Comparison of ENCODE assay signal across 7 cellular contexts in genomic region chr1:207698822-207699483, GRCh38. TPM values are rescaled to one million over a fixed set of nuclear protein-coding genes. Genes with fewer than 3 reads are reported as not detected.
DNase-seq lines count a peak whose midpoint lies in the region; ATAC-seq, FAIRE-seq and TF ChIP-seq lines count a peak whose summit lies in the region.

No MANE protein-coding gene starts in this region.

- CTCF ChIA-PET in HepG2 (lab: Yijun Ruan, JAX; ENCODE audit: low intra/inter-chr PET ratio, low total read pairs): interaction anchor here (2.0 kb wide), 1 partner anchor 119 kb away, joined by 6 read pairs; no protein-coding TSS in a partner anchor

- WGBS in HepG2 (ENCODE audit: low lambda C conversion rate): 28% methylated on average over 4 of the region's 4 CpGs

- H3K36me3 ChIP-seq in Loucy (ENCODE audit: insufficient read depth, low read length) (no peaks in the 10 kb centered on the region), HepG2 (replicated peaks in 1 of 2; ENCODE audit: control insufficient read depth in 1 of 2, insufficient read depth in 2 of 2, low read length in 2 of 2) (no peaks in the 10 kb centered on the region)

- H3K9me2 ChIP-seq in Loucy (replicated peaks; ENCODE audit: low read depth, low read length): no peaks in the 10 kb centered on the region

- H3K4me3 ChIP-seq in Loucy (ENCODE audit: low read length, poor library complexity, severe bottlenecking) (no peak overlapping the region), cardiac fibroblast (replicated peaks in 1 of 2; ENCODE audit: low read depth in 2 of 2, low read length in 2 of 2) (no peak overlapping the region), HepG2 (replicated peaks in 1 of 3; ENCODE audit: insufficient read depth in 1 of 3, low read depth in 2 of 3, low read length in 3 of 3) (no peak overlapping the region)

- no peak for TF ChIP-seq POLR2A in HepG2 (IDR thresholded peaks at IDR 0.05; ENCODE audit: insufficient read depth in 1 of 2, low read depth in 2 of 2, low read length in 2 of 2)

- POLR2A ChIA-PET in HepG2 (lab: Yijun Ruan, JAX): no interaction called here

- H3K4me2 ChIP-seq in Loucy (ENCODE audit: low read depth, low read length, poor library complexity, severe bottlenecking): no peak overlapping the region
- no peak overlapping the region for H3K4me2 ChIP-seq in HepG2 (ENCODE audit: low read depth, low read length)

- TF ChIP-seq RAD21 in HepG2 (CRISPR knock-in tag; IDR thresholded peaks at IDR 0.05): no peak; the same call in 1 of the 2 replicates

- H3K9me3 ChIP-seq in Loucy (ENCODE audit: insufficient read depth, low read depth, low read length): no peaks in the 10 kb centered on the region
- H3K9me3 ChIP-seq in HepG2 (ENCODE audit: low read length): no peaks in the 10 kb centered on the region

- peak; percentile 93 for ATAC-seq in HepG2

- intact Hi-C loops in HepG2 (cut with micrococcal nuclease; ENCODE audit: unreplicated experiment): loop anchor here (2.0 kb wide), 1 partner anchor 78 kb away; no protein-coding TSS in a partner anchor

- BruUV-seq in HepG2 (replicated peaks; lab: Mats Ljungman, UMichigan): no TSS peak

- H3K27ac ChIP-seq in HepG2 (ENCODE audit: extremely low read length, insufficient read depth, low read length): no peak overlapping the region

- H2AFZ ChIP-seq in Loucy (ENCODE audit: low read length) (no peak overlapping the region), HepG2 (ENCODE audit: low read length) (no peak overlapping the region)

- in situ Hi-C loops in HepG2 (cut with HindIII; ENCODE audit: extremely low pct_ligation_motif_present, low pct_unique_long_range_greater_than_20kb): no loop called here

- peak; percentile 72 for DNase-seq in ELF-1 (ENCODE audit: low read depth, low spot score)
- DNase-seq in SKM-1 treated with dmso at 0.1 percent for 144 hours (lab: John Stamatoyannopoulos, UW; ENCODE audit: unreplicated experiment): peak; percentile 45
- DNase-seq in cardiac fibroblast (ENCODE audit: low read depth in 2 of 2): peak; percentile 68 to 75
- DNase-seq in HepG2 (ENCODE audit: low spot score): peak; percentile 44
- peak; percentile 68 for DNase-seq in stimulated activated CD8-positive, alpha-beta memory T cell treated with anti-CD3 and anti-CD28 coated beads, Interleukin-4, amount 100 ng/mL, for 48 hours
- DNase-seq in HuH-7.5 (ENCODE audit: low spot score): no peak

- no peaks in the 10 kb centered on the region for H3K79me2 ChIP-seq in Loucy (ENCODE audit: insufficient read depth, low read length)
- no peaks in the 10 kb centered on the region for H3K79me2 ChIP-seq in HepG2 (ENCODE audit: insufficient read depth, low read length)

- H3F3A ChIP-seq in Loucy (ENCODE audit: low read depth): no peaks in the 10 kb centered on the region

- no peak for TF ChIP-seq EP300 in HepG2 (IDR thresholded peaks at IDR 0.05; ENCODE audit: low read depth in 2 of 2, low read length in 2 of 2)
- no peak for TF ChIP-seq EP300 in HepG2 (CRISPR knock-in tag; IDR thresholded peaks at IDR 0.05; ENCODE audit: borderline replicate concordance)

- H3K4me1 ChIP-seq in Loucy (ENCODE audit: insufficient read depth, low read length, poor library complexity, severe bottlenecking) (no peaks in the 10 kb centered on the region), HepG2 (ENCODE audit: insufficient read depth, low read length) (no peaks in the 10 kb centered on the region)

- FAIRE-seq in HepG2 (lab: Jason Lieb, UNC): peak; percentile 85

- H3K27me3 ChIP-seq in Loucy (ENCODE audit: insufficient read depth, low read length, poor library complexity, severe bottlenecking) (no peaks in the 10 kb centered on the region), HepG2 (ENCODE audit: control insufficient read depth in 1 of 2, insufficient read depth in 2 of 2, low read length in 2 of 2) (no peaks in the 10 kb centered on the region)

- H3K9ac ChIP-seq in Loucy (ENCODE audit: low read depth, low read length, poor library complexity, severe bottlenecking) (no peak overlapping the region), HepG2 (ENCODE audit: insufficient read depth, low read depth, low read length) (no peak overlapping the region)

- TF ChIP-seq CTCF in Loucy (conservative IDR thresholded peaks at IDR 0.05; ENCODE audit: low read length) (peak; percentile 74), cardiac fibroblast (IDR thresholded peaks at IDR 0.05; ENCODE audit: low read depth, low read length) (peak; percentile 67), HepG2 (CRISPR knock-in tag; IDR thresholded peaks at IDR 0.05) (peak; percentile 74)

- H4K20me1 ChIP-seq in Loucy (ENCODE audit: insufficient read depth, low read length, poor library complexity, severe bottlenecking) (no peaks in the 10 kb centered on the region), HepG2 (ENCODE audit: insufficient read depth, low read length) (no peaks in the 10 kb centered on the region)

TF ChIP-seq in HepG2, 621 proteins besides CTCF, POLR2A, EP300 and RAD21 (continues in another document):
- TF ChIP-seq POLR2G (IDR thresholded peaks at IDR 0.05; ENCODE audit: low read depth, low read length): no peak
- no peak for TF ChIP-seq PAF1 (CRISPR knock-in tag; IDR thresholded peaks at IDR 0.05)
- TF ChIP-seq ZNF691 (CRISPR knock-in tag; IDR thresholded peaks at IDR 0.05; ENCODE audit: borderline replicate concordance, low read depth): no peak
- peak; percentile 80; the same call in 1 of the 2 replicates for TF ChIP-seq ZBTB26 (CRISPR knock-in tag; IDR thresholded peaks at IDR 0.05; ENCODE audit: borderline replicate concordance)

RNA-seq across cellular contexts. Expression of gene CD46, which starts 52.9 kb away (rescaled TPM):
- 70.3 and 130 TPM in 2 replicates for total RNA-seq in HepG2 (2016; rRNA removed; fragmentation: Illumina TruSeq; extraction: Trizol)
- 19.0 and 20.0 TPM in 2 replicates for total RNA-seq in HepG2 (2016; cell fraction: cytosol; rRNA removed; fragmentation: Illumina TruSeq; extraction: Trizol; ENCODE audit: low read depth)
- total RNA-seq in HepG2 (2016; cell fraction: insoluble cytoplasmic fraction; rRNA removed; fragmentation: Illumina TruSeq; extraction: Trizol): 69.6 and 139 TPM in 2 replicates
- 24.1 and 29.9 TPM in 2 replicates for total RNA-seq in HepG2 (2016; cell fraction: membrane; rRNA removed; fragmentation: Illumina TruSeq; extraction: Trizol)
- total RNA-seq in HepG2 (2016; cell fraction: nucleus; rRNA removed; fragmentation: Illumina TruSeq; extraction: Trizol): 261 and 271 TPM in 2 replicates
- 277 TPM in 2 replicates for polyA plus RNA-seq in HepG2 (2011; rRNA removed)
- polyA plus RNA-seq in HepG2 (2011; cell fraction: cytosol; rRNA removed): 65.6 and 131 TPM in 2 replicates
- polyA plus RNA-seq in HepG2 (2011; cell fraction: nucleus; rRNA removed): 288 and 360 TPM in 2 replicates
- 206 and 208 TPM in 2 replicates for polyA plus RNA-seq in HepG2 (2012)
- polyA plus RNA-seq in HepG2 (2016; cell fraction: cytosol; fragmentation: Illumina TruSeq; extraction: Trizol; ENCODE audit: low read depth): 3.8 and 4.6 TPM in 2 replicates
- 59.7 and 64.0 TPM in 2 replicates for polyA plus RNA-seq in HepG2 (2016; cell fraction: insoluble cytoplasmic fraction; fragmentation: Illumina TruSeq; extraction: Trizol; ENCODE audit: low read depth)
- polyA plus RNA-seq in HepG2 (2016; cell fraction: membrane; fragmentation: Illumina TruSeq; extraction: Trizol; ENCODE audit: low read depth): 10.1 and 11.1 TPM in 2 replicates
- 416 and 423 TPM in 2 replicates for polyA plus RNA-seq in HepG2 (2016; cell fraction: nucleus; fragmentation: Illumina TruSeq; extraction: Trizol; ENCODE audit: insufficient read depth, low read depth)
- 96.1 and 146 TPM in 2 replicates for polyA minus RNA-seq in HepG2 (2011; rRNA and poly(A)+ RNA removed; ENCODE audit: low replicate concordance)
- polyA minus RNA-seq in HepG2 (2011; cell fraction: cytosol; rRNA and poly(A)+ RNA removed): 125 and 175 TPM in 2 replicates
- 353 and 394 TPM in 2 replicates for polyA minus RNA-seq in HepG2 (2011; cell fraction: nucleus; rRNA and poly(A)+ RNA removed)

RNA-seq across cellular contexts. Expression of gene CR1L, which starts 54.0 kb away (rescaled TPM):
- total RNA-seq in HepG2 (2016; rRNA removed; fragmentation: Illumina TruSeq; extraction: Trizol): not detected in 2 replicates
- not detected in 2 replicates for total RNA-seq in HepG2 (2016; cell fraction: cytosol; rRNA removed; fragmentation: Illumina TruSeq; extraction: Trizol; ENCODE audit: low read depth)
- not detected in 2 replicates for total RNA-seq in HepG2 (2016; cell fraction: insoluble cytoplasmic fraction; rRNA removed; fragmentation: Illumina TruSeq; extraction: Trizol)
- total RNA-seq in HepG2 (2016; cell fraction: membrane; rRNA removed; fragmentation: Illumina TruSeq; extraction: Trizol): not detected in 2 replicates
- not detected in 2 replicates for total RNA-seq in HepG2 (2016; cell fraction: nucleus; rRNA removed; fragmentation: Illumina TruSeq; extraction: Trizol)
- polyA plus RNA-seq in HepG2 (2011; rRNA removed): not detected in 2 replicates
- polyA plus RNA-seq in HepG2 (2011; cell fraction: cytosol; rRNA removed): not detected in 2 replicates
- not detected in 2 replicates for polyA plus RNA-seq in HepG2 (2011; cell fraction: nucleus; rRNA removed)
- polyA plus RNA-seq in HepG2 (2012): not detected in 2 replicates
- polyA plus RNA-seq in HepG2 (2016; cell fraction: cytosol; fragmentation: Illumina TruSeq; extraction: Trizol; ENCODE audit: low read depth): not detected in 2 replicates
- not detected in 2 replicates for polyA plus RNA-seq in HepG2 (2016; cell fraction: insoluble cytoplasmic fraction; fragmentation: Illumina TruSeq; extraction: Trizol; ENCODE audit: low read depth)
- not detected in 2 replicates for polyA plus RNA-seq in HepG2 (2016; cell fraction: membrane; fragmentation: Illumina TruSeq; extraction: Trizol; ENCODE audit: low read depth)
- polyA plus RNA-seq in HepG2 (2016; cell fraction: nucleus; fragmentation: Illumina TruSeq; extraction: Trizol; ENCODE audit: insufficient read depth, low read depth): not detected in 2 replicates
- polyA minus RNA-seq in HepG2 (2011; rRNA and poly(A)+ RNA removed; ENCODE audit: low replicate concordance): not detected in 2 replicates
- polyA minus RNA-seq in HepG2 (2011; cell fraction: cytosol; rRNA and poly(A)+ RNA removed): not detected in 2 replicates
- polyA minus RNA-seq in HepG2 (2011; cell fraction: nucleus; rRNA and poly(A)+ RNA removed): not detected in 2 replicates
